In genomic region chrX:1449581-1450149, GRCh38 we compare ENCODE assay signal across 16 cellular contexts. TPM values are rescaled to one million over a fixed set of nuclear protein-coding genes. Genes with fewer than 3 reads are reported as not detected.
DNase-seq lines count a peak whose midpoint lies in the region; TF ChIP-seq lines count a peak whose summit lies in the region.
"Had no signal": no experiment of that assay in that cellular context is flagged by ENCODE, and none has a peak within 500 bp of the region (broad histone marks: within the 10 kb centered on the region; RNA-seq: fewer than 3 reads in every experiment).

No MANE protein-coding gene starts in this region.

- CTCF ChIA-PET in activated naive CD4-positive, alpha-beta T cell treated with anti-CD3 and anti-CD28 coated beads for 36 hours (lab: Charles Lee): no interaction called here
- CTCF ChIA-PET in activated CD4-positive, alpha-beta memory T cell treated with anti-CD3 and anti-CD28 coated beads, Interleukin-2, amount 10 ng/mL, durations not matched to agents 7 days and 5 days (lab: Charles Lee): no interaction called here

- no peaks in the 10 kb centered on the region for H3K27me3 ChIP-seq in esophagus muscularis mucosa
- H3K27me3 ChIP-seq: adrenal gland, uterus had no signal

- peaks cover 14 to 37% (median 23%) of the 10 kb centered on the region in 4 donors for H3K4me1 ChIP-seq in esophagus muscularis mucosa

- H3K27ac Mint-ChIP-seq in activated naive CD4-positive, alpha-beta T cell treated with anti-CD3 and anti-CD28 coated beads for 36 hours: peak overlapping the region; percentile 34
- no peak overlapping the region for H3K27ac Mint-ChIP-seq in activated CD4-positive, alpha-beta memory T cell treated with anti-CD3 and anti-CD28 coated beads, Interleukin-2, amount 10 ng/mL, durations not matched to agents 7 days and 5 days
- H3K27ac Mint-ChIP-seq in type B pancreatic cell: peak overlapping the region; percentile 76

- TF ChIP-seq CTCF in esophagus muscularis mucosa (IDR thresholded peaks at IDR 0.05) (no peak), type B pancreatic cell (conservative IDR thresholded peaks at IDR 0.05) (no peak)

- H3K27me3 Mint-ChIP-seq in activated naive CD4-positive, alpha-beta T cell treated with anti-CD3 and anti-CD28 coated beads for 36 hours (ENCODE audit: low read depth): no peaks in the 10 kb centered on the region
- no peaks in the 10 kb centered on the region for H3K27me3 Mint-ChIP-seq in activated CD4-positive, alpha-beta memory T cell treated with anti-CD3 and anti-CD28 coated beads, Interleukin-2, amount 10 ng/mL, durations not matched to agents 7 days and 5 days
- peaks cover 6% of the 10 kb centered on the region for H3K27me3 Mint-ChIP-seq in type B pancreatic cell

- H3K27ac ChIP-seq in esophagus muscularis mucosa (replicated peaks in 1 of 4): no peak overlapping the region
- H3K27ac ChIP-seq: adrenal gland, RWPE1, uterus, WERI-Rb-1 had no signal

- peaks cover 0 to under 1% (median 0%) of the 10 kb centered on the region in 4 donors for H3K36me3 ChIP-seq in esophagus muscularis mucosa
- H3K36me3 ChIP-seq: adrenal gland, uterus had no signal

- no peak overlapping the region for H3K4me3 ChIP-seq in esophagus muscularis mucosa
- H3K4me3 ChIP-seq: adrenal gland, uterus had no signal

- TF ChIP-seq POLR2A in esophagus muscularis mucosa (IDR thresholded peaks at IDR 0.05; ENCODE audit: low read depth): no peak

- WGBS in esophagus muscularis mucosa: 88% methylated on average over 2 of the region's 2 CpGs

- intact Hi-C loops in activated naive CD4-positive, alpha-beta T cell treated with anti-CD3 and anti-CD28 coated beads for 36 hours (cut with micrococcal nuclease): loop anchor here (5.0 kb wide), 2 partner anchors 1178 to 1248 kb away; no protein-coding TSS in a partner anchor
- intact Hi-C loops in esophagus muscularis mucosa (cut with DNase I): loop anchor here (2.0 to 10.0 kb wide), 7 partner anchors 57 to 1245 kb away; partner anchors contain the start of genes AKAP17A, CD99, DHRSX and SLC25A6

- H3K4me1 Mint-ChIP-seq in activated naive CD4-positive, alpha-beta T cell treated with anti-CD3 and anti-CD28 coated beads for 36 hours (ENCODE audit: low read depth): peaks cover 16% of the 10 kb centered on the region
- H3K4me1 Mint-ChIP-seq in activated CD4-positive, alpha-beta memory T cell treated with anti-CD3 and anti-CD28 coated beads, Interleukin-2, amount 10 ng/mL, durations not matched to agents 7 days and 5 days: peaks cover 33% of the 10 kb centered on the region
- peaks cover 4% of the 10 kb centered on the region for H3K4me1 Mint-ChIP-seq in type B pancreatic cell (ENCODE audit: unreplicated experiment)

- TF ChIP-seq EP300 in esophagus muscularis mucosa (IDR thresholded peaks at IDR 0.05): no peak

- POLR2A ChIA-PET in activated CD4-positive, alpha-beta memory T cell treated with anti-CD3 and anti-CD28 coated beads, Interleukin-2, amount 10 ng/mL, durations not matched to agents 7 days and 5 days (lab: Charles Lee): no interaction called here

- no peak for DNase-seq in activated naive CD4-positive, alpha-beta T cell treated with anti-CD3 and anti-CD28 coated beads for 36 hours
- no peak for DNase-seq in activated naive CD4-positive, alpha-beta T cell treated with Interleukin-2 at 50 U/mL for 16 hours
- DNase-seq in activated CD4-positive, alpha-beta memory T cell treated with anti-CD3 and anti-CD28 coated beads, Interleukin-2, amount 10 ng/mL, durations not matched to agents 7 days and 5 days: peak; percentile 14
- peak; percentile 37 for DNase-seq in esophagus muscularis mucosa (ENCODE audit: extremely low spot score)
- DNase-seq in type B pancreatic cell (ENCODE audit: extremely low spot score, unreplicated experiment): no peak
- DNase-seq in NOMO-1 treated with dmso at 0.1 percent for 144 hours (lab: John Stamatoyannopoulos, UW; ENCODE audit: unreplicated experiment): no peak
- DNase-seq in cerebellum (ENCODE audit: low spot score): no peak
- no peak for DNase-seq in NK-92 (lab: John Stamatoyannopoulos, UW; ENCODE audit: unreplicated experiment)
- DNase-seq: central memory CD4-positive, alpha-beta T cell; hippocampal formation; NCI-H1694; nucleus accumbens had no signal

- no peak overlapping the region for H3K4me3 Mint-ChIP-seq in activated naive CD4-positive, alpha-beta T cell treated with anti-CD3 and anti-CD28 coated beads for 36 hours
- no peak overlapping the region for H3K4me3 Mint-ChIP-seq in activated CD4-positive, alpha-beta memory T cell treated with anti-CD3 and anti-CD28 coated beads, Interleukin-2, amount 10 ng/mL, durations not matched to agents 7 days and 5 days
- peak overlapping the region; percentile 72 for H3K4me3 Mint-ChIP-seq in type B pancreatic cell

- H3K9me3 Mint-ChIP-seq in activated naive CD4-positive, alpha-beta T cell treated with anti-CD3 and anti-CD28 coated beads for 36 hours: peaks cover 34% of the 10 kb centered on the region
- H3K9me3 Mint-ChIP-seq in activated CD4-positive, alpha-beta memory T cell treated with anti-CD3 and anti-CD28 coated beads, Interleukin-2, amount 10 ng/mL, durations not matched to agents 7 days and 5 days: peaks cover 38% of the 10 kb centered on the region
- peaks cover 21% of the 10 kb centered on the region for H3K9me3 Mint-ChIP-seq in type B pancreatic cell

- H3K9me3 ChIP-seq in esophagus muscularis mucosa: no peaks in the 10 kb centered on the region
- H3K9me3 ChIP-seq: adrenal gland, uterus had no signal

- H3K36me3 Mint-ChIP-seq in activated naive CD4-positive, alpha-beta T cell treated with anti-CD3 and anti-CD28 coated beads for 36 hours (ENCODE audit: low read depth): peaks cover 41% of the 10 kb centered on the region
- peaks cover 51% of the 10 kb centered on the region for H3K36me3 Mint-ChIP-seq in activated CD4-positive, alpha-beta memory T cell treated with anti-CD3 and anti-CD28 coated beads, Interleukin-2, amount 10 ng/mL, durations not matched to agents 7 days and 5 days (ENCODE audit: low read depth)
- peaks cover 51% of the 10 kb centered on the region for H3K36me3 Mint-ChIP-seq in type B pancreatic cell

RNA-seq across cellular contexts. Expression of gene ASMTL, which starts 3.0 kb away (rescaled TPM):
- total RNA-seq in activated naive CD4-positive, alpha-beta T cell treated with anti-CD3 and anti-CD28 coated beads for 36 hours: 10 to 100 TPM; 45.1 to 47.2 TPM
- total RNA-seq in activated CD4-positive, alpha-beta memory T cell treated with anti-CD3 and anti-CD28 coated beads, Interleukin-2, amount 10 ng/mL, durations not matched to agents 7 days and 5 days: 10 to 100 TPM; 62.2 to 63.3 TPM
- total RNA-seq in esophagus muscularis mucosa (10 to 100 TPM; 28.7 to 52.2 (median 32.8) TPM), type B pancreatic cell (ENCODE audit: low replicate concordance) (20.2 and 31.5 TPM in 2 replicates), cerebellum (9.0 TPM)

RNA-seq across cellular contexts. Expression of gene SLC25A6, which starts 57.8 kb away (rescaled TPM):
- total RNA-seq in activated naive CD4-positive, alpha-beta T cell treated with anti-CD3 and anti-CD28 coated beads for 36 hours: 100 to 1,000 TPM; 457 to 463 TPM
- total RNA-seq in activated CD4-positive, alpha-beta memory T cell treated with anti-CD3 and anti-CD28 coated beads, Interleukin-2, amount 10 ng/mL, durations not matched to agents 7 days and 5 days: 100 to 1,000 TPM; 249 to 255 TPM
- total RNA-seq in esophagus muscularis mucosa: 100 to 1,000 TPM; 266 to 339 (median 313) TPM
- total RNA-seq in type B pancreatic cell (ENCODE audit: low replicate concordance): 489 and 568 TPM in 2 replicates
- 125 TPM for total RNA-seq in cerebellum

Comparison
In these comparisons a context has a peak if more than half of its experiments do, and no peak if none do; other contexts are left out.
1. DNase-seq: peak in activated CD4-positive, alpha-beta memory T cell treated with anti-CD3 and anti-CD28 coated beads, Interleukin-2, amount 10 ng/mL, durations not matched to agents 7 days and 5 days (single experiment) and esophagus muscularis mucosa (single experiment); none in activated naive CD4-positive, alpha-beta T cell treated with anti-CD3 and anti-CD28 coated beads for 36 hours (single experiment), activated naive CD4-positive, alpha-beta T cell treated with Interleukin-2 at 50 U/mL for 16 hours (single experiment), type B pancreatic cell (single experiment), NOMO-1 treated with dmso at 0.1 percent for 144 hours (single experiment), cerebellum (single experiment) and NK-92 (single experiment).